23 cellular contexts compared by ENCODE assay signal in genomic region chr12:12428047-12428446, GRCh38.
DNase-seq lines count a peak whose midpoint lies in the region; ATAC-seq and TF ChIP-seq lines count a peak whose summit lies in the region.
"Had no signal": no experiment of that assay in that cellular context is flagged by ENCODE, and none has a peak within 500 bp of the region (broad histone marks: within the 10 kb centered on the region; RNA-seq: fewer than 3 reads in every experiment).

No MANE protein-coding gene starts in this region.

- peaks cover 48% of the 10 kb centered on the region for H3K4me1 ChIP-seq in CD4-positive, alpha-beta memory T cell (ENCODE audit: insufficient read depth, low read length)
- H3K4me1 ChIP-seq in RWPE2 (ENCODE audit: insufficient read depth, poor library complexity, severe bottlenecking) (peaks cover 37% of the 10 kb centered on the region), left lung (peaks cover 15 to 30% of the 10 kb centered on the region in 2 donors), right cardiac atrium (ENCODE audit: control insufficient read depth, insufficient read depth, low read length) (no peaks in the 10 kb centered on the region)
- H3K4me1 ChIP-seq: BLaER1, parathyroid adenoma had no signal

- no peak overlapping the region for H3K27ac ChIP-seq in CD4-positive, alpha-beta memory T cell (ENCODE audit: low read depth, low read length)
- H3K27ac ChIP-seq in RWPE2 (ENCODE audit: poor library complexity, severe bottlenecking), result peak overlapping the region; percentile 76
- H3K27ac ChIP-seq in left lung, result peak overlapping the region in 1 of 2 donors; percentile 15
- no peak overlapping the region for H3K27ac ChIP-seq in right cardiac atrium (ENCODE audit: low read length)
- H3K27ac ChIP-seq: BLaER1, GM23248, parathyroid adenoma, SK-N-MC, thoracic aorta had no signal

- 90% methylated on average over 2 of the region's 2 CpGs for WGBS in right cardiac atrium

- H3K27me3 Mint-ChIP-seq in CD4-positive, alpha-beta memory T cell, result no peaks in the 10 kb centered on the region
- H3K27me3 Mint-ChIP-seq: effector memory CD8-positive, alpha-beta T cell; IgD-negative memory B cell; memory B cell had no signal

- H3K27me3 ChIP-seq in CD4-positive, alpha-beta memory T cell (ENCODE audit: insufficient read depth, low read length), result no peaks in the 10 kb centered on the region
- no peaks in the 10 kb centered on the region for H3K27me3 ChIP-seq in RWPE2 (ENCODE audit: insufficient read depth, poor library complexity, severe bottlenecking)
- no peaks in the 10 kb centered on the region for H3K27me3 ChIP-seq in left lung
- H3K27me3 ChIP-seq in right cardiac atrium (ENCODE audit: control insufficient read depth, insufficient read depth), result no peaks in the 10 kb centered on the region
- H3K27me3 ChIP-seq: BLaER1 had no signal

- POLR2A ChIA-PET in CD4-positive, alpha-beta memory T cell (lab: Charles Lee; ENCODE audit: partially characterized antibody), result interaction anchor here (1.0 kb wide), 1 partner anchor 14 kb away, joined by 5 read pairs; no protein-coding TSS in a partner anchor

- CTCF ChIA-PET in CD4-positive, alpha-beta memory T cell (lab: Charles Lee; ENCODE audit: partially characterized antibody), result interaction anchor here (1.1 kb wide), 1 partner anchor 38 kb away, joined by 4 read pairs; no protein-coding TSS in a partner anchor

- H3K36me3 Mint-ChIP-seq in CD4-positive, alpha-beta memory T cell, result peaks cover 28 to 31% of the 10 kb centered on the region in 2 donors

- H3K4me3 Mint-ChIP-seq in CD4-positive, alpha-beta memory T cell, result peak overlapping the region in 1 of 8 donors; percentile 57
- H3K4me3 Mint-ChIP-seq: effector memory CD8-positive, alpha-beta T cell; IgD-negative memory B cell; memory B cell had no signal

- peaks cover 0 to 10% of the 10 kb centered on the region in 2 donors for H3K9me3 ChIP-seq in CD4-positive, alpha-beta memory T cell (ENCODE audit: control insufficient read depth in 1 of 2, low read length in 2 of 2)
- H3K9me3 ChIP-seq in RWPE2 (ENCODE audit: severe bottlenecking) (no peaks in the 10 kb centered on the region), left lung (peaks cover 6 to 9% of the 10 kb centered on the region in 2 donors), right cardiac atrium (ENCODE audit: control insufficient read depth, low read length) (no peaks in the 10 kb centered on the region)

- H3K27ac Mint-ChIP-seq in CD4-positive, alpha-beta memory T cell, result peak overlapping the region in 4 of 7 donors; percentile 24 to 77 (median 64)
- H3K27ac Mint-ChIP-seq: IgD-negative memory B cell, memory B cell had no signal

- intact Hi-C loops in CD4-positive, alpha-beta memory T cell (cut with micrococcal nuclease), result no loop called here
- intact Hi-C loops in left lung (cut with DNase I), result no loop called here
- intact Hi-C loops in right cardiac atrium (cut with DNase I), result no loop called here

- no peak for TF ChIP-seq CTCF in RWPE2 (IDR thresholded peaks at IDR 0.05; ENCODE audit: poor library complexity, severe bottlenecking)
- no peak for TF ChIP-seq CTCF in left lung (IDR thresholded peaks at IDR 0.05)

- DNase-seq in CD4-positive, alpha-beta memory T cell, result no peak
- peak; percentile 26 for DNase-seq in EH (ENCODE audit: low read depth)
- no peak for DNase-seq in RWPE2 (ENCODE audit: low spot score)
- DNase-seq in left lung, result no peak
- no peak for DNase-seq in right cardiac atrium
- no peak for DNase-seq in COLO668 (lab: John Stamatoyannopoulos, UW; ENCODE audit: unreplicated experiment)
- DNase-seq: central memory CD4-positive, alpha-beta T cell; DMS53; effector memory CD8-positive, alpha-beta T cell; erythroblast; GM23248; NCI-H1436 treated with DMSO at 0.1 percent for 48 hours; NCI-H510A; retina; small intestine; stimulated activated naive CD4-positive, alpha-beta T cell had no signal

- ATAC-seq in RWPE2 (ENCODE audit: low read depth), result no peak
- ATAC-seq in left lung, result peak; percentile 11
- no peak for ATAC-seq in right cardiac atrium
- no peak for ATAC-seq in GM19455 (IDR thresholded peaks at IDR 0.05; ENCODE audit: unreplicated experiment)
- ATAC-seq: effector memory CD8-positive, alpha-beta T cell had no signal

- H3K36me3 ChIP-seq in CD4-positive, alpha-beta memory T cell (ENCODE audit: insufficient read depth, low read length), result no peaks in the 10 kb centered on the region
- H3K36me3 ChIP-seq in RWPE2 (ENCODE audit: low read depth) (no peaks in the 10 kb centered on the region), left lung (no peaks in the 10 kb centered on the region)
- H3K36me3 ChIP-seq: BLaER1, thoracic aorta had no signal

- H3K4me3 ChIP-seq in CD4-positive, alpha-beta memory T cell (ENCODE audit: low read length in 2 of 2), result no peak overlapping the region
- H3K4me3 ChIP-seq in RWPE2 (ENCODE audit: severe bottlenecking), result no peak overlapping the region
- no peak overlapping the region for H3K4me3 ChIP-seq in left lung
- H3K4me3 ChIP-seq in right cardiac atrium (ENCODE audit: low read length), result no peak overlapping the region
- H3K4me3 ChIP-seq: BLaER1, GM23248, SK-N-MC, thoracic aorta had no signal

- peaks cover 38 to 57% (median 50%) of the 10 kb centered on the region in 4 donors for H3K4me1 Mint-ChIP-seq in CD4-positive, alpha-beta memory T cell
- H3K4me1 Mint-ChIP-seq: IgD-negative memory B cell had no signal

- H3K9me3 Mint-ChIP-seq in CD4-positive, alpha-beta memory T cell, result peaks cover 5 to 27% (median 23%) of the 10 kb centered on the region in 8 donors
